ENCODE assay signal across 7 cellular contexts in the genomic region with DNA sequence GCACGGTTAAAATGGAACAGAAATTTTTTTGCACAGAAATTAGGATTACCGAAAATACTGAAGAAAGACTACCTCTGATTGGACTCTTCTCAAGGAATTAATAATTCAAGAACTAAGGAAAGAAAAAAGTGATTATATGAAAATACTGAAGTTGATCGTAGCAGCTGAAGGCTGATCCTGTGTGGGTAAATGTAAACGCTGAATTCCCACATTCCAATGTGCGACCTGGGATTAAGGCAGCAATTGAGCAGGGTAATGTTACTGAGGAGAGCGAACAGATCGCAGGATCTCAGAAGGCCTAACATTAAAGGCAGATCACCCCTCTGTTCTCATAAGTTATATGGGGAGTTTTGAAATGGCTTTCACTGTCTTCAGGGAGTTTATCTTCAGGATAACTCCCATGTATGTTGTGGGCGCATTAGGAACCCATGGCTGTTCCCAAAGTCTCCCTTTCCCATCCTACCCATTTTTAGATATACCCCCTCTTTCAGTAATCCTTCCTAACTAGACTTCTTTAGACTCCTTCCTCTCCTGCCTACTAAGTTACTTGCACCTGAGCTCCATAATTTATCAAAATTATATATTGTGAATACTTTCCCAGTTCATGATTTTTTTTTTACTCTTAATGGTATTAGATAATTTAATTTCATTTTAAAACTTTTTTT. TPM values are rescaled to one million over a fixed set of nuclear protein-coding genes. Genes with fewer than 3 reads are reported as not detected.
DNase-seq lines count a peak whose midpoint lies in the region; ATAC-seq and TF ChIP-seq lines count a peak whose summit lies in the region.

No MANE protein-coding gene starts in this region.

- peak overlapping the region; percentile 95 for H3K4me2 ChIP-seq in H9 (ENCODE audit: insufficient read depth, insufficient read length, low read length)
- H3K4me2 ChIP-seq in skeletal muscle satellite cell (ENCODE audit: low read length), result peak overlapping the region; percentile 97

- no peak overlapping the region for H4K8ac ChIP-seq in H9 (replicated peaks; ENCODE audit: insufficient read length, low read depth, low read length)

- peak overlapping the region; percentile 71 for H3K9ac ChIP-seq in H9 (ENCODE audit: extremely low read depth, insufficient read length, low read length)
- H3K9ac ChIP-seq in skeletal muscle satellite cell (ENCODE audit: low read depth, low read length), result peak overlapping the region; percentile 88

- peaks cover 22 to 25% of the 10 kb centered on the region in 2 experiments for H3K4me1 Mint-ChIP-seq in H9

- H3K27ac Mint-ChIP-seq in H9, result peak overlapping the region; percentile 97 to 98 (median 97)

- H3K23ac ChIP-seq in H9 (ENCODE audit: insufficient read length, low read depth, low read length), result no peak overlapping the region

- H4K91ac ChIP-seq in H9 (ENCODE audit: insufficient read length, low read depth, low read length), result no peak overlapping the region

- no peaks in the 10 kb centered on the region for H4K20me1 ChIP-seq in H9 (ENCODE audit: control insufficient read depth, insufficient read depth, insufficient read length)

- TF ChIP-seq CTCF in H9 (conservative IDR thresholded peaks at IDR 0.05) (no peak), RWPE1 (conservative IDR thresholded peaks at IDR 0.05; ENCODE audit: low read depth) (no peak), fibroblast of mammary gland (conservative IDR thresholded peaks at IDR 0.05; ENCODE audit: control insufficient read depth, insufficient read depth, low read depth, low read length) (no peak)

- no peaks in the 10 kb centered on the region for H3K79me2 ChIP-seq in H9 (ENCODE audit: insufficient read depth, low read length)

- H3K4me1 ChIP-seq in H9 (ENCODE audit: insufficient read depth, low read length) (no peaks in the 10 kb centered on the region), skeletal muscle satellite cell (ENCODE audit: control insufficient read depth, insufficient read depth, low read length) (peaks cover 18% of the 10 kb centered on the region)

- no peak overlapping the region for H3T11ph ChIP-seq in H9 (ENCODE audit: low read length)

- H3K56ac ChIP-seq in H9 (ENCODE audit: insufficient read length, low read depth, low read length), result no peak overlapping the region

- H3K27me3 ChIP-seq in H9 (ENCODE audit: insufficient read depth, low read length), result no peaks in the 10 kb centered on the region
- no peaks in the 10 kb centered on the region for H3K27me3 ChIP-seq in skeletal muscle satellite cell (ENCODE audit: control insufficient read depth, insufficient read depth, low read length)

- no peak for ATAC-seq in GM18907 (IDR thresholded peaks at IDR 0.05; ENCODE audit: unreplicated experiment)
- no peak for ATAC-seq in GM19395 (IDR thresholded peaks at IDR 0.05; ENCODE audit: unreplicated experiment)

- no peak overlapping the region for H2BK12ac ChIP-seq in H9 (ENCODE audit: insufficient read length, low read depth, low read length)

- H3K4ac ChIP-seq in H9 (ENCODE audit: low read depth, low read length), result no peak overlapping the region

- no peak overlapping the region for H2BK5ac ChIP-seq in H9 (ENCODE audit: insufficient read length, low read length)

- DNase-seq in H9 (no peak), RWPE1 (ENCODE audit: low spot score) (peak; percentile 35), fibroblast of mammary gland (ENCODE audit: low read depth) (no peak), kidney glomerular epithelial cell (lab: John Stamatoyannopoulos, UW) (no peak)

- H3K79me1 ChIP-seq in H9 (ENCODE audit: insufficient read depth, low read depth, low read length, poor library complexity, severe bottlenecking), result no peaks in the 10 kb centered on the region

- H3K14ac ChIP-seq in H9 (ENCODE audit: insufficient read depth, low read length), result no peak overlapping the region

- H3K36me3 Mint-ChIP-seq in H9 (ENCODE audit: insufficient read depth in 1 of 3, low read depth in 3 of 3), result peaks cover 26 to 48% (median 27%) of the 10 kb centered on the region in 3 experiments

- no peak overlapping the region for H2BK120ac ChIP-seq in H9 (ENCODE audit: low read depth, low read length, poor library complexity, severe bottlenecking)

- H3K4me3 ChIP-seq in fibroblast of mammary gland (ENCODE audit: control insufficient read depth, low read depth, low read length) (peak overlapping the region; percentile 95), skeletal muscle satellite cell (ENCODE audit: low read length) (peak overlapping the region; percentile 82)

- peaks cover 10 to 11% of the 10 kb centered on the region in 2 experiments for H3K9me3 Mint-ChIP-seq in H9

- H2AFZ ChIP-seq in H9 (ENCODE audit: low read length), result no peak overlapping the region

- H2AK5ac ChIP-seq in H9 (ENCODE audit: insufficient read length, low read length), result no peak overlapping the region

- POLR2A ChIA-PET in RWPE1 (lab: Yijun Ruan, JAX; ENCODE audit: low non-redundant PET), result no interaction called here

- no peaks in the 10 kb centered on the region for H3K27me3 Mint-ChIP-seq in H9 (ENCODE audit: low read depth)

- H3K9me3 ChIP-seq in H9 (ENCODE audit: control insufficient read depth, low read depth, low read length), result no peaks in the 10 kb centered on the region
- no peaks in the 10 kb centered on the region for H3K9me3 ChIP-seq in skeletal muscle satellite cell (replicated peaks; ENCODE audit: low read length)

- H3K23me2 ChIP-seq in H9 (ENCODE audit: insufficient read length, low read depth, low read length, poor library complexity, severe bottlenecking), result peaks cover 11% of the 10 kb centered on the region

- H2BK15ac ChIP-seq in H9 (ENCODE audit: low read depth, low read length), result no peak overlapping the region

- H3K18ac ChIP-seq in H9 (ENCODE audit: insufficient read length, low read depth, low read length), result no peak overlapping the region

- no peak overlapping the region for H2BK20ac ChIP-seq in H9 (ENCODE audit: low read depth, low read length, poor library complexity, severe bottlenecking)

- CTCF ChIA-PET in RWPE1 (lab: Yijun Ruan, JAX), result interaction anchor here (0.6 to 1.9 kb wide), 3 partner anchors 23 to 260 kb away, joined by 3 to 10 read pairs (median 5); no protein-coding TSS in a partner anchor

- peak overlapping the region; percentile 94 to 98 for H3K4me3 Mint-ChIP-seq in H9

- no peak overlapping the region for H3K27ac ChIP-seq in H9 (ENCODE audit: insufficient read length, low read depth, low read length)
- H3K27ac ChIP-seq in RWPE1, result peak overlapping the region; percentile 89

- no peak overlapping the region for H4K5ac ChIP-seq in H9 (ENCODE audit: insufficient read length, low read depth, low read length)

- H3K36me3 ChIP-seq in skeletal muscle satellite cell (ENCODE audit: insufficient read depth, low read length), result no peaks in the 10 kb centered on the region

- WGBS in H9 (ENCODE audit: extremely low coverage, insufficient read length, low lambda C conversion rate), result no CpG with 5 or more reads among the region's 8 CpGs

RNA-seq across cellular contexts. Expression of gene UBL7, which starts 1.0 kb away (rescaled TPM):
- total RNA-seq in H9 (2021), result 47.5 and 48.7 TPM in 2 replicates
- 37.0 and 43.7 TPM in 2 replicates for total RNA-seq in skeletal muscle satellite cell (2012; rRNA removed)

RNA-seq across cellular contexts. Expression of gene SEMA7A, which starts 28.2 kb away (rescaled TPM):
- total RNA-seq in H9 (2021), result 5.7 and 7.0 TPM in 2 replicates
- total RNA-seq in skeletal muscle satellite cell (2012; rRNA removed), result 44.1 and 94.4 TPM in 2 replicates
